8 cellular contexts compared by ENCODE assay signal in genomic region chr6:138817799-138818198, GRCh38. TPM values are rescaled to one million over a fixed set of nuclear protein-coding genes. Genes with fewer than 3 reads are reported as not detected.
DNase-seq lines count a peak whose midpoint lies in the region; ATAC-seq and TF ChIP-seq lines count a peak whose summit lies in the region.

No MANE protein-coding gene starts in this region.

- H3K9me2 ChIP-seq in GM23338 (ENCODE audit: insufficient read depth) = no peaks in the 10 kb centered on the region

- H3K27ac ChIP-seq in GM23338 (ENCODE audit: low read depth) (peak overlapping the region; percentile 16; the same call in 1 of the 2 replicates), fibroblast of lung (ENCODE audit: insufficient read depth, low read length) (no peak overlapping the region)

- no peak overlapping the region for H3K4me3 ChIP-seq in AG04449 (ENCODE audit: low read depth, low read length)
- no peak overlapping the region for H3K4me3 ChIP-seq in GM23338
- no peak overlapping the region for H3K4me3 ChIP-seq in fibroblast of lung (replicated peaks in 1 of 4; ENCODE audit: control extremely low read depth in 1 of 4, insufficient read depth in 1 of 4, low read depth in 3 of 4, low read length in 4 of 4)

- DNase-seq in AG04449 (ENCODE audit: low read depth, low spot score) (peak; percentile 51), GM23338 (ENCODE audit: low spot score) (peak; percentile 91), NCI-H748 treated with DMSO at 0.1 percent for 48 hours (lab: John Stamatoyannopoulos, UW) (peak; percentile 96), fibroblast of lung (ENCODE audit: low read depth in 2 of 2) (peak; percentile 41 to 88), G401 (ENCODE audit: low spot score) (no peak), SHP77 treated with DMSO at 0.1 percent for 48 hours (lab: John Stamatoyannopoulos, UW) (no peak)
- peak; percentile 47 for DNase-seq in stimulated activated CD8-positive, alpha-beta memory T cell treated with anti-CD3 and anti-CD28 coated beads, Interleukin-4, amount 100 ng/mL, for 48 hours

- H3K79me2 ChIP-seq in GM23338 (replicated peaks; ENCODE audit: insufficient read depth) (no peaks in the 10 kb centered on the region), fibroblast of lung (ENCODE audit: control insufficient read depth, insufficient read depth, low read length) (no peaks in the 10 kb centered on the region)

- peak overlapping the region; percentile 5; the same call in 1 of the 3 replicates for H3K4me3 Mint-ChIP-seq in GM23338

- CTCF ChIA-PET in AG04449 (lab: Yijun Ruan, JAX) = interaction anchor here (0.7 to 9.5 kb wide), 5 partner anchors 12 to 547 kb away, joined by 3 to 123 read pairs (median 5); partner anchors contain the start of gene REPS1

- H3K4me2 ChIP-seq in GM23338 (peak overlapping the region; percentile 33; the same call in 1 of the 2 replicates), fibroblast of lung (ENCODE audit: extremely low read depth, insufficient read depth, low read length) (no peak overlapping the region)

- H3K9ac ChIP-seq in fibroblast of lung (ENCODE audit: insufficient read depth, low read length) = no peak overlapping the region

- no peaks in the 10 kb centered on the region for H3K9me3 Mint-ChIP-seq in GM23338

- TF ChIP-seq CTCF in AG04449 (IDR thresholded peaks at IDR 0.05; ENCODE audit: insufficient read depth, low read length, missing control alignments) = no peak
- TF ChIP-seq CTCF in GM23338 (conservative IDR thresholded peaks at IDR 0.05; ENCODE audit: low read depth in 2 of 2) = no peak
- no peak for TF ChIP-seq CTCF in fibroblast of lung (conservative IDR thresholded peaks at IDR 0.05 in 1 of 2, IDR thresholded peaks at IDR 0.05 in 1 of 2; ENCODE audit: low read depth in 1 of 2, low read length in 2 of 2)

- no peaks in the 10 kb centered on the region for H4K20me1 ChIP-seq in GM23338 (replicated peaks; ENCODE audit: insufficient read depth)
- H4K20me1 ChIP-seq in fibroblast of lung (ENCODE audit: control insufficient read depth, extremely low read depth, insufficient read depth, low read length) = no peaks in the 10 kb centered on the region

- ATAC-seq in GM23338 (peak; percentile 93), HG03432 (IDR thresholded peaks at IDR 0.05; ENCODE audit: unreplicated experiment) (no peak)

- H3K4me1 Mint-ChIP-seq in GM23338 = peaks cover 22% of the 10 kb centered on the region

- H3K4me1 ChIP-seq in GM23338 (ENCODE audit: insufficient read depth) (peaks cover 18% of the 10 kb centered on the region), fibroblast of lung (ENCODE audit: control insufficient read depth, extremely low read depth, insufficient read depth, low read length) (no peaks in the 10 kb centered on the region)

- H2AFZ ChIP-seq in GM23338 (peak overlapping the region; percentile 80; the same call in 1 of the 2 replicates), fibroblast of lung (ENCODE audit: low read length) (peak overlapping the region; percentile 24)

- H3K27ac Mint-ChIP-seq in GM23338 = peak overlapping the region; percentile 87

- H3F3A ChIP-seq in GM23338 (replicated peaks; ENCODE audit: low read depth) = no peaks in the 10 kb centered on the region

- H3K36me3 Mint-ChIP-seq in GM23338 (ENCODE audit: low read depth) = no peaks in the 10 kb centered on the region

- H3K36me3 ChIP-seq in GM23338 (ENCODE audit: insufficient read depth) (no peaks in the 10 kb centered on the region), fibroblast of lung (ENCODE audit: control insufficient read depth, insufficient read depth, low read length) (no peaks in the 10 kb centered on the region)

- H3K27me3 ChIP-seq in GM23338 (ENCODE audit: insufficient read depth) (no peaks in the 10 kb centered on the region), fibroblast of lung (ENCODE audit: control insufficient read depth, insufficient read depth, low read length) (no peaks in the 10 kb centered on the region)

- in situ Hi-C loops in G401 (cut with HindIII; ENCODE audit: low sequenced_read_pairs) = no loop called here

- POLR2A ChIA-PET in AG04449 (lab: Yijun Ruan, JAX) = no interaction called here

- no peaks in the 10 kb centered on the region for H3K9me3 ChIP-seq in fibroblast of lung (ENCODE audit: control insufficient read depth, insufficient read depth, low read depth, low read length)

- peaks cover 10% of the 10 kb centered on the region for H3K27me3 Mint-ChIP-seq in GM23338 (ENCODE audit: insufficient read depth, low read depth, poor library complexity)

TF ChIP-seq in GM23338, 12 proteins besides CTCF, POLR2A, EP300 and RAD21 (continues in another document):
- TF ChIP-seq POLR2AphosphoS5 (IDR thresholded peaks at IDR 0.05; ENCODE audit: low read depth) (no peak), NANOG (IDR thresholded peaks at IDR 0.05; ENCODE audit: borderline replicate concordance) (no peak), ZNF331 (CRISPR knock-in tag; IDR thresholded peaks at IDR 0.05; ENCODE audit: low read depth) (no peak), CREB1 (CRISPR knock-in tag; IDR thresholded peaks at IDR 0.05; ENCODE audit: low read depth) (0 out of 2 replicates have a peak, but pooled peaks have one; percentile 18), EZH2phosphoT487 (IDR thresholded peaks at IDR 0.05; ENCODE audit: unreplicated experiment) (no peak), REST (IDR thresholded peaks at IDR 0.05; ENCODE audit: unreplicated experiment) (no peak)

RNA-seq across cellular contexts. Expression of gene ECT2L, which starts 21.9 kb away (rescaled TPM):
- total RNA-seq in GM23338 (2014; rRNA removed; shearing (Covaris generic)) = 0.03 TPM in 1 of 2 replicates, not detected in the other
- polyA plus RNA-seq in GM23338 (2016; fragmentation: Nextera tagmentation; extraction: Ambion mirVana) = 0.14 and 0.15 TPM in 2 replicates
- under 0.01 and 0.17 TPM in 2 replicates for total RNA-seq in fibroblast of lung
- polyA plus RNA-seq in fibroblast of lung = not detected in 2 replicates
- polyA plus RNA-seq in fibroblast of lung (2012) = 0.03 TPM in 1 of 2 replicates, not detected in the other
- polyA minus RNA-seq in fibroblast of lung (ENCODE audit: low replicate concordance) = not detected in 2 replicates
- total RNA-seq in G401 (2014; rRNA removed; shearing (Covaris generic)) = not detected in 2 replicates

RNA-seq across cellular contexts. Expression of gene CCDC28A, which starts 44.2 kb away (rescaled TPM):
- 6.1 and 11.2 TPM in 2 replicates for total RNA-seq in GM23338 (2014; rRNA removed; shearing (Covaris generic))
- polyA plus RNA-seq in GM23338 (2016; fragmentation: Nextera tagmentation; extraction: Ambion mirVana) (10.5 and 14.0 TPM in 2 replicates), fibroblast of lung (12.8 and 15.2 TPM in 2 replicates)
- total RNA-seq in fibroblast of lung = 20.3 and 22.0 TPM in 2 replicates
- 10.4 and 10.6 TPM in 2 replicates for polyA plus RNA-seq in fibroblast of lung (2012)
- 0.26 and 1.2 TPM in 2 replicates for polyA minus RNA-seq in fibroblast of lung (ENCODE audit: low replicate concordance)
- 27.4 and 27.6 TPM in 2 replicates for total RNA-seq in G401 (2014; rRNA removed; shearing (Covaris generic))

Comparison
In these comparisons a context has a peak if more than half of its experiments do, and no peak if none do; other contexts are left out.
1. DNase-seq: peak in AG04449 (single experiment), GM23338 (single experiment), NCI-H748 treated with DMSO at 0.1 percent for 48 hours (single experiment), fibroblast of lung (2 of 2) and stimulated activated CD8-positive, alpha-beta memory T cell treated with anti-CD3 and anti-CD28 coated beads, Interleukin-4, amount 100 ng/mL, for 48 hours (single experiment); none in G401 (single experiment) and SHP77 treated with DMSO at 0.1 percent for 48 hours (single experiment).